In the genomic region with DNA sequence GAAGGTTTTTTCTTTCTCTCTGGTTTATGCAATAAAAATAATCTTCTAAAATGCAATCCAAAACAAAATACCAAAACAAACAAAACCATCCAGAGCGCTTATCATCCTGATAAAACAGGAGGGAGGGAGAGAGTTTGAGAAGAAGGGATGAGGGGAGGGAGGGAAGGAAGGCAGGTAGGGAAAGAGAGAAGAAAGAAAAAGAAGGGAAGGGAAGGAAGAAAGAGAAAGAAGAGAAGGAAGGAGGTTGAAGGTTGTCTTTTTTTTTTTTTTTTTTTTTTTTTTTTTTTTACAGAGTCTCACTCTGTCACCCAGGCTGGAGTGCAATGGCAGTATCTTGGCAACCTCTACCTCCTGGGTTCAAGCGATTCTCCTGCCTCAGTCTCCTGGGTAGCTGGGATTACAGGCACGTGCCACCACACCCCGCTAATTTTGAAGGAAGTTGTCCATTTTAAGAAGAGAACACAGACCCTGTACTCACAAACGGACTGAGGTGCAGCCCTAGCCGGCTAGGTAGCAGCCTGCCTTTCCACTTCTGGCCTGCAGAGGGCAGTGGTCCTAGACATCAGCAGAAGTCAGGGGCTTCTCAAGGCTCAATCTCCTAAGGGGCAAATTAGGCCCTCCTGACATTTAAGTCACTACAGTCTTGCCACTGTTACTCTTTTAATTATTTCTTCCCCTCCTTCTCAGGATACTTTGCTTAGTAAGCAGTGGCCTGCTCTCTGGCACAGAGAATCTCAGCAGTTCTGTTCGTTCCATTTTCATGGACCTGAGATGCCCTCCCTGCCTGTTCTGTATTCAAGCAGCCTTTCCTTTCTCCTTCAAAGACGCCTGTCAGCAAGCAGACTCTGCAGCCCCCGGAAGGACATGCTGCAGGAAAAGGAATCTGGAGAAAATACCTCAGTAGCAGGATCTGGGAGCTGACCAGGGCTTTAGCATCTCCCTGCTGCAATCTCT, we compare ENCODE assay signal across 9 cellular contexts.
DNase-seq lines count a peak whose midpoint lies in the region; ATAC-seq, FAIRE-seq and TF ChIP-seq lines count a peak whose summit lies in the region.
"Had no signal": no experiment of that assay in that cellular context is flagged by ENCODE, and none has a peak within 500 bp of the region (broad histone marks: within the 10 kb centered on the region; RNA-seq: fewer than 3 reads in every experiment).

No MANE protein-coding gene starts in this region.

- TF ChIP-seq CTCF in osteocyte (IDR thresholded peaks at IDR 0.05) (peak; percentile 96), tibial nerve (IDR thresholded peaks at IDR 0.05) (peak; percentile 83 to 95 (median 91))

- H3K27ac Mint-ChIP-seq in activated T-helper 17 cell treated with anti-CD3 and anti-CD28 coated beads, Interleukin-2, amount 50 U/mL, for 72 hours: no peak overlapping the region
- no peak overlapping the region for H3K27ac Mint-ChIP-seq in osteocyte (ENCODE audit: unreplicated experiment)

- no peak for TF ChIP-seq POLR2A in tibial nerve (IDR thresholded peaks at IDR 0.05)

- no peak overlapping the region for H3K4me3 Mint-ChIP-seq in activated T-helper 17 cell treated with anti-CD3 and anti-CD28 coated beads, Interleukin-2, amount 50 U/mL, for 72 hours
- H3K4me3 Mint-ChIP-seq in osteocyte (ENCODE audit: unreplicated experiment): no peak overlapping the region

- no peak overlapping the region for H3K4me3 ChIP-seq in Jurkat, Clone E6-1 (ENCODE audit: low read length)
- H3K4me3 ChIP-seq in tibial nerve: no peak overlapping the region

- ATAC-seq in GM21390 (IDR thresholded peaks at IDR 0.05; ENCODE audit: unreplicated experiment): peak; percentile 93
- peak; percentile 66 for ATAC-seq in activated T-helper 17 cell treated with anti-CD3 and anti-CD28 coated beads, Interleukin-2, amount 50 U/mL, for 72 hours (replicated peaks)

- FAIRE-seq in RCC 7860 (lab: Jason Lieb, UNC): no peak
- FAIRE-seq: TTC549 had no signal

- no peaks in the 10 kb centered on the region for H3K9me3 Mint-ChIP-seq in activated T-helper 17 cell treated with anti-CD3 and anti-CD28 coated beads, Interleukin-2, amount 50 U/mL, for 72 hours
- no peaks in the 10 kb centered on the region for H3K9me3 Mint-ChIP-seq in osteocyte (ENCODE audit: unreplicated experiment)

- H3K27me3 ChIP-seq in tibial nerve: no peaks in the 10 kb centered on the region

- H3K4me1 ChIP-seq in tibial nerve: peaks cover 0 to 21% (median 7%) of the 10 kb centered on the region in 4 donors

- peaks cover 19% of the 10 kb centered on the region for H3K27me3 Mint-ChIP-seq in activated T-helper 17 cell treated with anti-CD3 and anti-CD28 coated beads, Interleukin-2, amount 50 U/mL, for 72 hours
- H3K27me3 Mint-ChIP-seq in osteocyte (ENCODE audit: unreplicated experiment): no peaks in the 10 kb centered on the region

- H3K27ac ChIP-seq in tibial nerve: peak overlapping the region in 2 of 4 donors; percentile 22 to 40

- H3K4me1 Mint-ChIP-seq in activated T-helper 17 cell treated with anti-CD3 and anti-CD28 coated beads, Interleukin-2, amount 50 U/mL, for 72 hours: no peaks in the 10 kb centered on the region
- H3K4me1 Mint-ChIP-seq in osteocyte (ENCODE audit: unreplicated experiment): peaks cover 47% of the 10 kb centered on the region

- H3K36me3 Mint-ChIP-seq in activated T-helper 17 cell treated with anti-CD3 and anti-CD28 coated beads, Interleukin-2, amount 50 U/mL, for 72 hours (ENCODE audit: low read depth): no peaks in the 10 kb centered on the region
- H3K36me3 Mint-ChIP-seq in osteocyte (ENCODE audit: unreplicated experiment): peaks cover 9% of the 10 kb centered on the region

- DNase-seq in Caki2 (ENCODE audit: low read depth) (peak; percentile 57), RCC 7860 (ENCODE audit: low spot score) (peak; percentile 46), foreskin melanocyte (peak; percentile 44), osteocyte (ENCODE audit: extremely low spot score, unreplicated experiment) (peak; percentile 87), tibial nerve (ENCODE audit: low spot score in 2 of 2) (peak; percentile 70 to 83)
- DNase-seq in Jurkat, Clone E6-1 (ENCODE audit: low read depth, low spot score): peak; percentile 66

- in situ Hi-C loops in Caki2 (cut with HindIII; ENCODE audit: low pct_unique_long_range_greater_than_20kb, low sequenced_read_pairs): no loop called here

- H3K9me3 ChIP-seq in tibial nerve: no peaks in the 10 kb centered on the region

- H3K36me3 ChIP-seq in tibial nerve: peaks cover 0 to 5% (median 0%) of the 10 kb centered on the region in 3 donors

- peak in 1 of 2 donors; percentile 19 for TF ChIP-seq EP300 in tibial nerve (IDR thresholded peaks at IDR 0.05)

- WGBS in tibial nerve, 2 donors: 23 to 24% methylated on average over 9 of the region's 9 CpGs
